Comparison of ENCODE assay signal across 8 cellular contexts in genomic region chr14:24215495-24216344, GRCh38. TPM values are rescaled to one million over a fixed set of nuclear protein-coding genes. Genes with fewer than 3 reads are reported as not detected.
DNase-seq lines count a peak whose midpoint lies in the region; ATAC-seq and TF ChIP-seq lines count a peak whose summit lies in the region.

TSS of gene MDP1 (minus strand) at chr14:24216066. CDS start at chr14:24215955, 111 bp downstream.

- H3K27me3 ChIP-seq in adipocyte (replicated peaks; ENCODE audit: control insufficient read depth, insufficient read depth, low read length) (no peaks in the 10 kb centered on the region), heart right ventricle (no peaks in the 10 kb centered on the region), prostate gland (replicated peaks; ENCODE audit: insufficient read depth) (no peaks in the 10 kb centered on the region)

- DNase-seq in NCI-H128 (lab: John Stamatoyannopoulos, UW; ENCODE audit: unreplicated experiment): peak; percentile 80
- DNase-seq in SW480 (ENCODE audit: low spot score): peak; percentile 87
- DNase-seq in adipocyte (ENCODE audit: low read depth): peak; percentile 95
- DNase-seq in heart right ventricle: peak; percentile 85
- peak; percentile 82 for DNase-seq in prostate gland (ENCODE audit: low spot score)

- H3K27ac ChIP-seq in heart right ventricle: peak within 1 kb of the TSS; percentile 60 to 95 (median 88)
- H3K27ac ChIP-seq in prostate gland: peak within 1 kb of the TSS; percentile 83 to 88
- peak within 1 kb of the TSS; percentile 87 for H3K27ac ChIP-seq in urinary bladder (ENCODE audit: low read depth)

- H3K9me3 ChIP-seq in adipocyte (ENCODE audit: control insufficient read depth, low read length) (no peaks in the 10 kb centered on the region), heart right ventricle (no peaks in the 10 kb centered on the region), prostate gland (no peaks in the 10 kb centered on the region)

- H3K9ac ChIP-seq in adipocyte (ENCODE audit: low read length): peak within 1 kb of the TSS; percentile 90

- 0% methylated on average over 40 of the region's 40 CpGs for WGBS in heart right ventricle, 2 donors
- under 1% methylated on average over 40 of the region's 40 CpGs for WGBS in prostate gland
- under 1% methylated on average over 40 of the region's 40 CpGs for WGBS in urinary bladder

- H3K4me1 ChIP-seq in adipocyte (ENCODE audit: control insufficient read depth, insufficient read depth, low read length) (peaks cover 14% of the 10 kb centered on the region), heart right ventricle (peaks cover 0 to 42% (median 26%) of the 10 kb centered on the region in 9 donors), prostate gland (replicated peaks) (no peaks in the 10 kb centered on the region), urinary bladder (ENCODE audit: insufficient read depth) (no peaks in the 10 kb centered on the region)

- intact Hi-C loops in heart right ventricle (cut with DNase I): no loop called here
- intact Hi-C loops in prostate gland (cut with DNase I): loop anchor here (1.0 kb wide), 1 partner anchor 16 kb away; no protein-coding TSS in a partner anchor

- TF ChIP-seq POLR2A in prostate gland (IDR thresholded peaks at IDR 0.05): peak; percentile 68

- H3K4me3 ChIP-seq in adipocyte (ENCODE audit: low read length) (peak within 1 kb of the TSS; percentile 91), heart right ventricle (peak within 1 kb of the TSS; percentile 54 to 88 (median 76)), prostate gland (peak within 1 kb of the TSS; percentile 51 to 68), urinary bladder (ENCODE audit: low read depth, low read length) (peak within 1 kb of the TSS; percentile 70)

- ATAC-seq in HG02759 (IDR thresholded peaks at IDR 0.05; ENCODE audit: unreplicated experiment): peak; percentile 72
- peak; percentile 79 to 87 (median 82) for ATAC-seq in heart right ventricle

- TF ChIP-seq CTCF in GM12874 (IDR thresholded peaks at IDR 0.05; ENCODE audit: insufficient read depth, low read depth, low read length) (peak; percentile 86), heart right ventricle (IDR thresholded peaks at IDR 0.05) (peak; percentile 17 to 80 (median 68)), prostate gland (IDR thresholded peaks at IDR 0.05) (peak in 3 of 4 experiments; percentile 64 to 72 (median 64))

- H3K36me3 ChIP-seq in adipocyte (ENCODE audit: control insufficient read depth, insufficient read depth, low read length, severe bottlenecking): peaks cover 24% of the 10 kb centered on the region
- H3K36me3 ChIP-seq in heart right ventricle: peaks cover 0 to 35% (median 6%) of the 10 kb centered on the region in 9 donors
- no peaks in the 10 kb centered on the region for H3K36me3 ChIP-seq in prostate gland
- H3K36me3 ChIP-seq in urinary bladder (ENCODE audit: insufficient read depth): no peaks in the 10 kb centered on the region

RNA-seq across cellular contexts. Expression of gene MDP1, which starts in this region (rescaled TPM):
- total RNA-seq in heart right ventricle (10 to 100 TPM; 13.9 to 22.9 (median 18.9) TPM), prostate gland (10 to 100 TPM; 19.1 to 25.5 TPM), urinary bladder (15.1 TPM)
- polyA plus RNA-seq in heart right ventricle (10 to 100 TPM; 23.0 to 23.5 TPM), urinary bladder (29.1 TPM)

Comparison
In these comparisons a context has a peak if more than half of its experiments do, and no peak if none do; other contexts are left out.
1. Peak in every context shown above with its lines: DNase-seq, ATAC-seq, H3K4me3 ChIP-seq and H3K27ac ChIP-seq.